9 cellular contexts compared by ENCODE assay signal in the genomic region with DNA sequence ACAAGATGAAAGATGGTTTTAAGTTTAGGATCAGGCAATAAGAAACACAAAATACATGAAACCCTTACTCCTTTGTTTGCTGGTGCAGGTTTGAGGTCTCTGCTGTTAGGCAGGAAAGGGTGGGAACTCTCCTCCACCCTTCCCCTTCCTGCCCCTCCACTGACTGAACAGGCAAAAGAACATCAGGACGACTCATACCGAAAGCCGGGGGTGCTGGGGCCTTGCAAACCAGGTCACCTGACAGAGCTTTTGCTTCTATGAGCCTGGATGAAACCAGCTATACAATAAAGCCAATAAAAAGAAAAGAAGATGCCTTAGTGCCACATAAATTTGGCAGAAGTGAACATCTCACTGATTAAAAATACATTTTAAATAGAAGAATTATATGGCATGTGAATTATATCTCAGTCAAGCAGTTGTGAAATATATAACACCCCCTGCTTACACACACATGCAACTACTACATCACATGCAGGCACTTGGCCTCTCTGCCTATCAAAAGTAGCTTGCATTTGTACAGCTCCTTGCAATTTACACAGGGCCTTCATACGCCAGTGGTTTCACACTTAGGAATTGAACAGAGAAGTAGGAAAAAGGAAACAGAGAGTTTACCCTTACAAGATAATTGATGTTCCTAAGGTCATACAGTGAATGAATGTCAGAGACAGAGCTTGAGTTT.
DNase-seq lines count a peak whose midpoint lies in the region; ATAC-seq and TF ChIP-seq lines count a peak whose summit lies in the region.
"Had no signal": no experiment of that assay in that cellular context is flagged by ENCODE, and none has a peak within 500 bp of the region (broad histone marks: within the 10 kb centered on the region; RNA-seq: fewer than 3 reads in every experiment).

No MANE protein-coding gene starts in this region.

- H3K27me3 Mint-ChIP-seq in activated naive CD4-positive, alpha-beta T cell treated with anti-CD3 and anti-CD28 coated beads, Interleukin-2, amount 50 U/mL, for 24 hours = no peaks in the 10 kb centered on the region

- H3K9me3 Mint-ChIP-seq in activated naive CD4-positive, alpha-beta T cell treated with anti-CD3 and anti-CD28 coated beads, Interleukin-2, amount 50 U/mL, for 24 hours = peaks cover 18% of the 10 kb centered on the region

- intact Hi-C loops in spleen (cut with DNase I; ENCODE audit: low total_unique reads) = no loop called here

- H3K4me3 ChIP-seq in Peyer's patch (no peak overlapping the region), spleen (no peak overlapping the region), SJCRH30 (no peak overlapping the region)

- peak in 2 of 3 donors; percentile 78 to 82 for DNase-seq in Peyer's patch
- DNase-seq in spleen = peak; percentile 85
- no peak for DNase-seq in DMS114 treated with DMSO at 0.1 percent for 48 hours (lab: John Stamatoyannopoulos, UW; ENCODE audit: unreplicated experiment)
- no peak for DNase-seq in SJCRH30
- no peak for DNase-seq in OCI-M2 (lab: John Stamatoyannopoulos, UW; ENCODE audit: unreplicated experiment)

- H3K4me1 Mint-ChIP-seq in activated naive CD4-positive, alpha-beta T cell treated with anti-CD3 and anti-CD28 coated beads, Interleukin-2, amount 50 U/mL, for 24 hours = peaks cover 100% of the 10 kb centered on the region

- H3K9me3 ChIP-seq in Peyer's patch (no peaks in the 10 kb centered on the region), spleen (no peaks in the 10 kb centered on the region), SJCRH30 (replicated peaks) (no peaks in the 10 kb centered on the region)

- H3K36me3 Mint-ChIP-seq in activated naive CD4-positive, alpha-beta T cell treated with anti-CD3 and anti-CD28 coated beads, Interleukin-2, amount 50 U/mL, for 24 hours = peaks cover 17% of the 10 kb centered on the region

- H3K4me1 ChIP-seq in Peyer's patch = no peaks in the 10 kb centered on the region
- H3K4me1 ChIP-seq in spleen = peaks cover 21 to 64% (median 34%) of the 10 kb centered on the region in 6 donors
- H3K4me1 ChIP-seq in SJCRH30 = peaks cover 14% of the 10 kb centered on the region

- H3K4me3 Mint-ChIP-seq in activated naive CD4-positive, alpha-beta T cell treated with anti-CD3 and anti-CD28 coated beads, Interleukin-2, amount 50 U/mL, for 24 hours = peak overlapping the region; percentile 59

- H3K27me3 ChIP-seq in Peyer's patch (no peaks in the 10 kb centered on the region), spleen (replicated peaks in 1 of 7) (no peaks in the 10 kb centered on the region), SJCRH30 (no peaks in the 10 kb centered on the region)

- 15 to 23% (median 20%) methylated on average over 4 of the region's 4 CpGs for WGBS in spleen, 5 donors

- H3K27ac Mint-ChIP-seq in activated naive CD4-positive, alpha-beta T cell treated with anti-CD3 and anti-CD28 coated beads, Interleukin-2, amount 50 U/mL, for 24 hours = peak overlapping the region; percentile 88

- H3K27ac ChIP-seq in Peyer's patch (peak overlapping the region in 2 of 4 donors; percentile 25 to 43), spleen (peak overlapping the region; percentile 56 to 77 (median 72)), SJCRH30 (no peak overlapping the region)

- ATAC-seq in GM18502 (IDR thresholded peaks at IDR 0.05; ENCODE audit: poor library complexity, unreplicated experiment) (peak; percentile 90), HG02678 (IDR thresholded peaks at IDR 0.05; ENCODE audit: unreplicated experiment) (peak; percentile 87)
- ATAC-seq: HCT116 had no signal

- no peaks in the 10 kb centered on the region for H3K36me3 ChIP-seq in Peyer's patch
- H3K36me3 ChIP-seq in spleen = no peaks in the 10 kb centered on the region
- no peaks in the 10 kb centered on the region for H3K36me3 ChIP-seq in SJCRH30

- no peak for TF ChIP-seq CTCF in Peyer's patch (IDR thresholded peaks at IDR 0.05)
- TF ChIP-seq CTCF in spleen (IDR thresholded peaks at IDR 0.05 in 8 of 11, conservative IDR thresholded peaks at IDR 0.05 in 3 of 11) = no peak

- TF ChIP-seq POLR2A in Peyer's patch (IDR thresholded peaks at IDR 0.05) (no peak), spleen (IDR thresholded peaks at IDR 0.05) (no peak)

Comparison
In these comparisons a context has a peak if more than half of its experiments do, and no peak if none do; other contexts are left out.
1. DNase-seq: peak in Peyer's patch (2 of 3) and spleen (single experiment); none in DMS114 treated with DMSO at 0.1 percent for 48 hours (single experiment), SJCRH30 (0 of 2) and OCI-M2 (single experiment).